Comparison of ENCODE assay signal across 8 cellular contexts in the genomic region with DNA sequence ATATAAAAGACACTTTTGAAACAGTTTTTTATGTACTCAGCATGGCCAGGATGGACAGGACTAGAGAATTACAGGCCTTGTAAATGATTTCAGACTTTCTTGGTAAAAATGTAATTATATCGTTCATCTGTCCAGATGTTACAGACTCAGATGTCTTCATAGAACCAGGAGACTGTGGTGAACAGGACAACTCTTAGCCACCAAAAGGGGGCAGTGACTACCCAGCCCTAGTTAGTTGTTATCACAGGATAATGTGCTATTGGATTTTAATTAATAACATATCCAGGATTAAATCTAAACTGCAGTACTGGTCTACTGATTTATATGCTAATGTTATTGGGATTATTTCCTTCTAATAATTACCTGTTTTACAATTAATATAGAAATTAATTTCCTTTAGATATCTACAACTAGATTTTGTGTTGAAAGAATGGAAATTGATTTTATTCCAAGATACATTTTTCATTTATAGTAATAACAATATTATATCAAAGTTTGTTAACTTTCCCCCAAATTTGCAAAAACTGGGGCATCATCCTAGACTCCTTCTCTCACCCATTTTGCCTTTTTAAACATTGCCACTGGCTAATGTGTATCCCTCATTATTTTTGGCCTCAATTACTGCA.
DNase-seq lines count a peak whose midpoint lies in the region; ATAC-seq, FAIRE-seq and TF ChIP-seq lines count a peak whose summit lies in the region.

No MANE protein-coding gene starts in this region.

- DNase-seq in DMS114 treated with DMSO at 0.1 percent for 48 hours (lab: John Stamatoyannopoulos, UW; ENCODE audit: unreplicated experiment): peak; percentile 8
- peak; percentile 36 for DNase-seq in HTR-8/SVneo (ENCODE audit: insufficient read length, low spot score)
- peak; percentile 51 for DNase-seq in amniotic epithelial cell (ENCODE audit: low read depth)
- peak; percentile 40 for DNase-seq in hepatocyte (ENCODE audit: low spot score)
- DNase-seq in suprapubic skin (ENCODE audit: low spot score in 2 of 2): no peak
- DNase-seq in stimulated activated CD4-positive, alpha-beta T cell treated with anti-CD3 and anti-CD28 coated beads, Interleukin-2, amount 100 ng/mL, for 24 hours: no peak

- no peaks in the 10 kb centered on the region for H4K20me1 ChIP-seq in hepatocyte (ENCODE audit: insufficient read depth, poor library complexity, severe bottlenecking)

- no peak overlapping the region for H3K4me2 ChIP-seq in hepatocyte

- 46% methylated on average over 1 of the region's 1 CpG for WGBS in hepatocyte (ENCODE audit: low lambda C conversion rate, missing lambda C conversion rate)
- WGBS in suprapubic skin: 42% methylated on average over 1 of the region's 1 CpG

- no peaks in the 10 kb centered on the region for H3K36me3 ChIP-seq in hepatocyte (replicated peaks; ENCODE audit: insufficient read depth, low read depth)
- peaks cover 23% of the 10 kb centered on the region for H3K36me3 ChIP-seq in suprapubic skin

- TF ChIP-seq EP300 in suprapubic skin (IDR thresholded peaks at IDR 0.05): no peak

- peak; percentile 63 for TF ChIP-seq CTCF in hepatocyte (IDR thresholded peaks at IDR 0.05; ENCODE audit: poor library complexity)
- TF ChIP-seq CTCF in suprapubic skin (IDR thresholded peaks at IDR 0.05): peak; percentile 47 to 56

- no peaks in the 10 kb centered on the region for H3K79me2 ChIP-seq in hepatocyte

- TF ChIP-seq POLR2A in suprapubic skin (IDR thresholded peaks at IDR 0.05): no peak

- H3K27me3 ChIP-seq in hepatocyte: no peaks in the 10 kb centered on the region
- no peaks in the 10 kb centered on the region for H3K27me3 ChIP-seq in suprapubic skin

- ATAC-seq in HG03460 (IDR thresholded peaks at IDR 0.05; ENCODE audit: unreplicated experiment) (no peak), GM19023 (IDR thresholded peaks at IDR 0.05; ENCODE audit: unreplicated experiment) (no peak)

- FAIRE-seq in HTR-8/SVneo (lab: Jason Lieb, UNC): no peak

- no peaks in the 10 kb centered on the region for H3K9me3 ChIP-seq in hepatocyte (ENCODE audit: low read depth)
- H3K9me3 ChIP-seq in suprapubic skin: no peaks in the 10 kb centered on the region

- no peaks in the 10 kb centered on the region for H3K4me1 ChIP-seq in hepatocyte (ENCODE audit: insufficient read depth)
- no peaks in the 10 kb centered on the region for H3K4me1 ChIP-seq in suprapubic skin

- H3K27ac ChIP-seq in hepatocyte (no peak overlapping the region), suprapubic skin (no peak overlapping the region)

- H2AFZ ChIP-seq in hepatocyte: no peak overlapping the region

- H3K9me2 ChIP-seq in hepatocyte (replicated peaks; ENCODE audit: insufficient read depth): no peaks in the 10 kb centered on the region

- H3K4me3 ChIP-seq in hepatocyte: no peak overlapping the region
- no peak overlapping the region for H3K4me3 ChIP-seq in suprapubic skin

Comparison
In these comparisons a context has a peak if more than half of its experiments do, and no peak if none do; other contexts are left out.
1. DNase-seq: peak in DMS114 treated with DMSO at 0.1 percent for 48 hours (single experiment), HTR-8/SVneo (single experiment), amniotic epithelial cell (single experiment) and hepatocyte (single experiment); none in suprapubic skin (0 of 2) and stimulated activated CD4-positive, alpha-beta T cell treated with anti-CD3 and anti-CD28 coated beads, Interleukin-2, amount 100 ng/mL, for 24 hours (0 of 2).